28 cellular contexts compared by ENCODE assay signal in the genomic region with DNA sequence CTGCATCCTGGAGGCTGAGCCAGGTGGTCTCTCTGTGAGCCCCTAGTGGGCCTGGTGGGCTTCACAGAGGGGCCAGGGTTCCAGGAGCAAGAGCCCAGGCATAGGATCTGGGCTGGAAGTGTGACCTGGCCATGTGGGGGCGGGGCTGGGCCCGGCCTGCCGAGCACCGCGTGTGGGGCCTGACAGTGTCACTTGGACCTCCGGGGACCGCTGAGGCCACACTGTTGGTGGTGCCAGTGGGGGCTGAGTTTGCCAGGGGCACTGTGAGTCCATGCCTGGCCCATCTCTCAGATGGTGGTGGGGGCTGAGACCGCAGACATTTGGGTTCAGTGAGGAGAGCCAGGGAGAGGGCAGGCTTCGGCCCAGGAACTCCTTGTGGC. TPM values are rescaled to one million over a fixed set of nuclear protein-coding genes. Genes with fewer than 3 reads are reported as not detected.
DNase-seq lines count a peak whose midpoint lies in the region; TF ChIP-seq lines count a peak whose summit lies in the region.
"Had no signal": no experiment of that assay in that cellular context is flagged by ENCODE, and none has a peak within 500 bp of the region (broad histone marks: within the 10 kb centered on the region; RNA-seq: fewer than 3 reads in every experiment).

No MANE protein-coding gene starts in this region.

- no peak overlapping the region for H3K9ac ChIP-seq in neuronal stem cell (ENCODE audit: low read depth, low read length, poor library complexity)

- TF ChIP-seq CTCF in VCaP (conservative IDR thresholded peaks at IDR 0.05) (no peak), stomach (IDR thresholded peaks at IDR 0.05) (no peak), tibial artery (IDR thresholded peaks at IDR 0.05) (no peak)

- H3K27me3 ChIP-seq in neuronal stem cell (ENCODE audit: control insufficient read depth in 3 of 3, insufficient read depth in 3 of 3, low read depth in 1 of 3, low read length in 3 of 3) (peaks cover 0 to 2% (median 0%) of the 10 kb centered on the region in 3 experiments), stomach (no peaks in the 10 kb centered on the region), tibial artery (no peaks in the 10 kb centered on the region)
- H3K27me3 ChIP-seq: dorsolateral prefrontal cortex, gastroesophageal sphincter, SJCRH30, vagina had no signal

- no peaks in the 10 kb centered on the region for H3K9me3 Mint-ChIP-seq in activated T-cell treated with anti-CD3 and anti-CD28 coated beads, Interleukin-2, amount 50 U/mL, for 24 hours
- H3K9me3 Mint-ChIP-seq: activated CD4-positive, alpha-beta memory T cell treated with anti-CD3 and anti-CD28 coated beads for 36 hours; activated naive CD8-positive, alpha-beta T cell treated with anti-CD3 and anti-CD28 coated beads, Interleukin-2, amount 50 U/mL, for 24 hours; T-cell had no signal

- H2BK12ac ChIP-seq in neuronal stem cell (ENCODE audit: low read length), result no peak overlapping the region

- H3K4me3 Mint-ChIP-seq in activated T-cell treated with anti-CD3 and anti-CD28 coated beads, Interleukin-2, amount 50 U/mL, for 24 hours, result no peak overlapping the region
- H3K4me3 Mint-ChIP-seq: activated CD4-positive, alpha-beta memory T cell treated with anti-CD3 and anti-CD28 coated beads for 36 hours; activated naive CD8-positive, alpha-beta T cell treated with anti-CD3 and anti-CD28 coated beads, Interleukin-2, amount 50 U/mL, for 24 hours had no signal

- no peak overlapping the region for H4K91ac ChIP-seq in neuronal stem cell (ENCODE audit: low read depth, low read length, poor library complexity)

- H3K4me1 ChIP-seq in neuronal stem cell (ENCODE audit: control insufficient read depth in 2 of 2, insufficient read depth in 1 of 2, low read depth in 1 of 2, low read length in 2 of 2) (peaks cover 10 to 16% of the 10 kb centered on the region in 2 donors), stomach (peaks cover 84 to 95% (median 94%) of the 10 kb centered on the region in 4 donors), tibial artery (peaks cover 0 to 91% (median 69%) of the 10 kb centered on the region in 4 donors)

- no peak overlapping the region for H4K8ac ChIP-seq in neuronal stem cell (ENCODE audit: low read depth, low read length)

- peak overlapping the region; percentile 98 for H3K27ac ChIP-seq in VCaP
- H3K27ac ChIP-seq in neuronal stem cell (replicated peaks; ENCODE audit: low read length), result no peak overlapping the region
- H3K27ac ChIP-seq in stomach, result peak overlapping the region in 3 of 5 donors; percentile 14 to 80 (median 22)
- no peak overlapping the region for H3K27ac ChIP-seq in tibial artery
- H3K27ac ChIP-seq: gastroesophageal sphincter, SJCRH30, vagina had no signal

- H3K36me3 ChIP-seq in neuronal stem cell (replicated peaks in 1 of 2; ENCODE audit: control insufficient read depth in 2 of 2, insufficient read depth in 2 of 2, low read length in 2 of 2) (peaks cover 2 to 12% of the 10 kb centered on the region in 2 donors), stomach (no peaks in the 10 kb centered on the region), tibial artery (peaks cover 0 to 5% (median 0%) of the 10 kb centered on the region in 3 donors)
- H3K36me3 ChIP-seq: SJCRH30, vagina had no signal

- H3K79me1 ChIP-seq in neuronal stem cell (ENCODE audit: low read depth, low read length), result peaks cover 71% of the 10 kb centered on the region

- H2BK5ac ChIP-seq in neuronal stem cell (ENCODE audit: low read length), result no peak overlapping the region

- H3K27me3 Mint-ChIP-seq in activated T-cell treated with anti-CD3 and anti-CD28 coated beads, Interleukin-2, amount 50 U/mL, for 24 hours, result no peaks in the 10 kb centered on the region
- H3K27me3 Mint-ChIP-seq: activated CD4-positive, alpha-beta memory T cell treated with anti-CD3 and anti-CD28 coated beads for 36 hours; activated naive CD8-positive, alpha-beta T cell treated with anti-CD3 and anti-CD28 coated beads, Interleukin-2, amount 50 U/mL, for 24 hours; CD4-positive, alpha-beta memory T cell; T-cell had no signal

- no peak for DNase-seq in activated T-cell treated with anti-CD3 and anti-CD28 coated beads, Interleukin-2, amount 50 U/mL, for 24 hours
- no peak for DNase-seq in activated T-cell treated with anti-CD3 and anti-CD28 coated beads, Interleukin-2, amount 50 U/mL, for 48 hours
- no peak for DNase-seq in neuronal stem cell (ENCODE audit: low spot score)
- DNase-seq in stomach, result no peak
- DNase-seq in tibial artery, result no peak
- DNase-seq in COLO668 (lab: John Stamatoyannopoulos, UW; ENCODE audit: unreplicated experiment), result no peak
- no peak for DNase-seq in NCI-H510A (lab: John Stamatoyannopoulos, UW)
- DNase-seq: 8988T; activated CD4-positive, alpha-beta memory T cell treated with anti-CD3 and anti-CD28 coated beads for 36 hours; activated gamma-delta T cell; activated naive CD8-positive, alpha-beta T cell treated with anti-CD3 and anti-CD28 coated beads, Interleukin-2, amount 50 U/mL, for 24 hours; CD4-positive, alpha-beta memory T cell; cerebellar nuclear complex; DMS 273 treated with DMSO at 0.1 percent for 48 hours; dorsolateral prefrontal cortex; EL; IMR-90; left ventricle myocardium superior; NCI-H1105 treated with DMSO at 0.1 percent for 48 hours; NCI-H2029; NCI-H2227 treated with DMSO at 0.1 percent for 48 hours; NCI-H748 treated with DMSO at 0.1 percent for 48 hours; occipital lobe; T-cell had no signal

- H3K23ac ChIP-seq in neuronal stem cell (ENCODE audit: low read depth, low read length, poor library complexity), result peak overlapping the region; percentile 73

- peak overlapping the region; percentile 11 for H2BK15ac ChIP-seq in neuronal stem cell (ENCODE audit: low read length)

- no peak overlapping the region for H3K4me3 ChIP-seq in neuronal stem cell (ENCODE audit: low read length in 2 of 2)
- H3K4me3 ChIP-seq in stomach, result peak overlapping the region in 1 of 4 donors; percentile 81
- H3K4me3 ChIP-seq in tibial artery, result peak overlapping the region in 1 of 2 donors; percentile 2
- H3K4me3 ChIP-seq: gastroesophageal sphincter, SJCRH30, vagina had no signal

- TF ChIP-seq POLR2A in stomach (IDR thresholded peaks at IDR 0.05), result no peak

- H3K14ac ChIP-seq in neuronal stem cell (ENCODE audit: low read length), result no peak overlapping the region

- no peak overlapping the region for H3K4ac ChIP-seq in neuronal stem cell (ENCODE audit: low read length)

- no peak overlapping the region for H2AFZ ChIP-seq in neuronal stem cell (ENCODE audit: low read length)

- peaks cover 76% of the 10 kb centered on the region for H3K4me1 Mint-ChIP-seq in activated T-cell treated with anti-CD3 and anti-CD28 coated beads, Interleukin-2, amount 50 U/mL, for 24 hours (ENCODE audit: low read depth)

- peaks cover 24% of the 10 kb centered on the region for H3K36me3 Mint-ChIP-seq in activated T-cell treated with anti-CD3 and anti-CD28 coated beads, Interleukin-2, amount 50 U/mL, for 24 hours (ENCODE audit: low read depth)
- H3K36me3 Mint-ChIP-seq: activated CD4-positive, alpha-beta memory T cell treated with anti-CD3 and anti-CD28 coated beads for 36 hours had no signal

- peak overlapping the region; percentile 52 for H3K27ac Mint-ChIP-seq in activated T-cell treated with anti-CD3 and anti-CD28 coated beads, Interleukin-2, amount 50 U/mL, for 24 hours
- H3K27ac Mint-ChIP-seq: activated CD4-positive, alpha-beta memory T cell treated with anti-CD3 and anti-CD28 coated beads for 36 hours; activated naive CD8-positive, alpha-beta T cell treated with anti-CD3 and anti-CD28 coated beads, Interleukin-2, amount 50 U/mL, for 24 hours had no signal

- no peak overlapping the region for H2BK120ac ChIP-seq in neuronal stem cell (ENCODE audit: low read depth, low read length)

- no CpG with 5 or more reads among the region's 9 CpGs for WGBS in neuronal stem cell (ENCODE audit: extremely low coverage in 2 of 2, insufficient read length in 2 of 2, insufficient replicate concordance in 1 of 2), 2 donors
- WGBS in stomach, 5 donors, result 52 to 70% (median 56%) methylated on average over 9 of the region's 9 CpGs

- H2AK5ac ChIP-seq in neuronal stem cell (ENCODE audit: low read depth, low read length), result no peak overlapping the region

- no peak for TF ChIP-seq EP300 in stomach (IDR thresholded peaks at IDR 0.05)

- H3K18ac ChIP-seq in neuronal stem cell (ENCODE audit: low read length), result no peak overlapping the region

- H3K4me2 ChIP-seq in neuronal stem cell (ENCODE audit: insufficient read depth, low read length, poor library complexity, severe bottlenecking), result no peak overlapping the region

- intact Hi-C loops in stomach (cut with DNase I; ENCODE audit: low total_unique reads), result no loop called here
- intact Hi-C loops in tibial artery (cut with DNase I; ENCODE audit: low total_unique reads), result no loop called here

- no peaks in the 10 kb centered on the region for H3K9me3 ChIP-seq in neuronal stem cell (replicated peaks in 1 of 2; ENCODE audit: control insufficient read depth in 2 of 2, insufficient read depth in 1 of 2, low read depth in 1 of 2, low read length in 2 of 2)
- no peaks in the 10 kb centered on the region for H3K9me3 ChIP-seq in stomach
- no peaks in the 10 kb centered on the region for H3K9me3 ChIP-seq in tibial artery
- H3K9me3 ChIP-seq: gastroesophageal sphincter, SJCRH30, vagina had no signal

RNA-seq across cellular contexts. Expression of gene FBRSL1, which starts 5.2 kb away (rescaled TPM):
- polyA plus RNA-seq in neuronal stem cell (2013, experiment 1 of 2), result 61.7 TPM
- 70.1 TPM for polyA plus RNA-seq in neuronal stem cell (2013, experiment 2 of 2)
- total RNA-seq in stomach, result 100 to 1,000 TPM in 1 of 5 donors, 10 to 100 TPM in 2, 1 to 10 TPM in 2; 5.3 to 110 (median 51.1) TPM
- polyA plus RNA-seq in stomach, result 10 to 100 TPM; 13.3 to 17.6 (median 13.7) TPM

Comparison
In these comparisons a context has a peak if more than half of its experiments do, and no peak if none do; other contexts are left out.
1. H3K27ac ChIP-seq: peak in VCaP (single experiment) and stomach (3 of 5); none in neuronal stem cell (single experiment) and tibial artery (0 of 2).